8 cellular contexts compared by ENCODE assay signal in genomic region chr18:63969965-63970802, GRCh38. TPM values are rescaled to one million over a fixed set of nuclear protein-coding genes. Genes with fewer than 3 reads are reported as not detected.
DNase-seq lines count a peak whose midpoint lies in the region; ATAC-seq and TF ChIP-seq lines count a peak whose summit lies in the region.

Gene SERPINB8 (plus strand): TSS chr18:63970081. CDS start chr18:63978309, 8,228 bp downstream.

- H3K27ac ChIP-seq in left ventricle myocardium inferior (replicated peaks) (peak within 1 kb of the TSS; percentile 95), upper lobe of right lung (peak within 1 kb of the TSS; percentile 99)

- H3K27me3 Mint-ChIP-seq in progenitor cell of endocrine pancreas = peaks cover 4% of the 10 kb centered on the region

- H3K9me3 ChIP-seq in left ventricle myocardium inferior (replicated peaks) (no peaks in the 10 kb centered on the region), upper lobe of right lung (no peaks in the 10 kb centered on the region)

- peak; percentile 91 for ATAC-seq in HG02610 (IDR thresholded peaks at IDR 0.05; ENCODE audit: unreplicated experiment)
- peak; percentile 96 for ATAC-seq in upper lobe of right lung

- DNase-seq in NCI-H1105 (lab: John Stamatoyannopoulos, UW) (peak; percentile 95), T follicular helper cell (ENCODE audit: low read depth) (peak; percentile 72), amniotic stem cell (lab: John Stamatoyannopoulos, UW) (peak; percentile 93), left ventricle myocardium inferior (peak; percentile 93), progenitor cell of endocrine pancreas (ENCODE audit: low spot score, unreplicated experiment) (peak; percentile 86), upper lobe of right lung (peak; percentile 97)

- peak within 1 kb of the TSS; percentile 100 for H3K27ac Mint-ChIP-seq in progenitor cell of endocrine pancreas

- intact Hi-C loops in left ventricle myocardium inferior (cut with micrococcal nuclease) (no loop called here), upper lobe of right lung (cut with DNase I) (no loop called here)

- peak within 1 kb of the TSS; percentile 83 for H3K4me3 ChIP-seq in GM08714 (ENCODE audit: low read length)
- peak within 1 kb of the TSS; percentile 90 for H3K4me3 ChIP-seq in left ventricle myocardium inferior
- H3K4me3 ChIP-seq in upper lobe of right lung = peak within 1 kb of the TSS; percentile 92

- H3K27me3 ChIP-seq in left ventricle myocardium inferior (ENCODE audit: low read depth) = no peaks in the 10 kb centered on the region
- no peaks in the 10 kb centered on the region for H3K27me3 ChIP-seq in upper lobe of right lung

- no peaks in the 10 kb centered on the region for H3K36me3 Mint-ChIP-seq in progenitor cell of endocrine pancreas (ENCODE audit: insufficient read depth)

- H3K36me3 ChIP-seq in left ventricle myocardium inferior (no peaks in the 10 kb centered on the region), upper lobe of right lung (no peaks in the 10 kb centered on the region)

- TF ChIP-seq CTCF in left ventricle myocardium inferior (IDR thresholded peaks at IDR 0.05; ENCODE audit: borderline replicate concordance) = no peak
- TF ChIP-seq CTCF in progenitor cell of endocrine pancreas (IDR thresholded peaks at IDR 0.05; ENCODE audit: unreplicated experiment) = no peak
- no peak for TF ChIP-seq CTCF in upper lobe of right lung (IDR thresholded peaks at IDR 0.05)

- peaks cover 19% of the 10 kb centered on the region for H3K4me1 Mint-ChIP-seq in progenitor cell of endocrine pancreas (ENCODE audit: low read depth)

- no peaks in the 10 kb centered on the region for H3K9me3 Mint-ChIP-seq in progenitor cell of endocrine pancreas (ENCODE audit: low read depth)

- H3K4me1 ChIP-seq in left ventricle myocardium inferior = peaks cover 19% of the 10 kb centered on the region
- peaks cover 14% of the 10 kb centered on the region for H3K4me1 ChIP-seq in upper lobe of right lung

- peak within 1 kb of the TSS; percentile 86 for H3K4me3 Mint-ChIP-seq in progenitor cell of endocrine pancreas (ENCODE audit: low read depth)

RNA-seq across cellular contexts. Expression of gene SERPINB8, which starts in this region (rescaled TPM):
- total RNA-seq in left ventricle myocardium inferior = 2.3 TPM
- total RNA-seq in progenitor cell of endocrine pancreas = 3.1 and 5.4 TPM in 2 replicates
- 24.6 TPM for total RNA-seq in upper lobe of right lung

Comparison
In these comparisons a context has a peak if more than half of its experiments do, and no peak if none do; other contexts are left out.
1. Peak in every context shown above with its lines: DNase-seq, ATAC-seq, H3K4me3 ChIP-seq and H3K27ac ChIP-seq.